ENCODE assay signal across 17 cellular contexts in genomic region chr6:108656834-108657233, GRCh38.
DNase-seq lines count a peak whose midpoint lies in the region; ATAC-seq, FAIRE-seq and TF ChIP-seq lines count a peak whose summit lies in the region.
"Had no signal": no experiment of that assay in that cellular context is flagged by ENCODE, and none has a peak within 500 bp of the region (broad histone marks: within the 10 kb centered on the region; RNA-seq: fewer than 3 reads in every experiment).

No MANE protein-coding gene starts in this region.

- H3K36me3 Mint-ChIP-seq in HFFc6 (ENCODE audit: low read depth) (0 out of 2 replicates have a peak, but pooled peaks cover 5% of the 10 kb centered on the region), brain (peaks cover 11% of the 10 kb centered on the region)
- H3K36me3 Mint-ChIP-seq in activated naive CD8-positive, alpha-beta T cell treated with anti-CD3 and anti-CD28 coated beads for 36 hours, result no peaks in the 10 kb centered on the region
- H3K36me3 Mint-ChIP-seq: activated CD8-positive, alpha-beta memory T cell treated with anti-CD3 and anti-CD28 coated beads, Interleukin-2, amount 10 ng/mL, durations not matched to agents 7 days and 5 days; activated naive CD4-positive, alpha-beta T cell treated with anti-CD3 and anti-CD28 coated beads, Interleukin-2, amount 10 ng/mL, durations not matched to agents 7 days and 5 days; stimulated activated effector memory CD8-positive, alpha-beta T cell treated with anti-CD3 and anti-CD28 coated beads, Interleukin-12 subunit alpha, Interleukin-12 subunit beta, amount 100 ng/mL, for 72 hours had no signal

- H3K9me3 ChIP-seq in lower lobe of right lung (no peaks in the 10 kb centered on the region), small intestine (ENCODE audit: control insufficient read depth, low read depth) (no peaks in the 10 kb centered on the region)
- H3K9me3 ChIP-seq: BLaER1 treated with 17β-estradiol and CSF1 and Interleukin-3, amounts not matched to agents 10 nM and 100 nM had no signal

- ATAC-seq in lower lobe of right lung (peak; percentile 31 to 56), HG03139 (IDR thresholded peaks at IDR 0.05; ENCODE audit: unreplicated experiment) (no peak)
- ATAC-seq: activated CD8-positive, alpha-beta memory T cell treated with anti-CD3 and anti-CD28 coated beads, Interleukin-2, amount 10 ng/mL, durations not matched to agents 7 days and 5 days; stimulated activated effector memory CD8-positive, alpha-beta T cell treated with anti-CD3 and anti-CD28 coated beads, Interleukin-12 subunit alpha, Interleukin-12 subunit beta, amount 100 ng/mL, for 72 hours had no signal

- intact Hi-C loops in lower lobe of right lung (cut with DNase I), result no loop called here

- FAIRE-seq in small intestine (lab: Jason Lieb, UNC), result no peak
- FAIRE-seq: G401.6, GM18507, kidney had no signal

- H3K4me3 ChIP-seq in lower lobe of right lung (peak overlapping the region; percentile 6), small intestine (ENCODE audit: low read depth in 1 of 2, low read length in 2 of 2) (no peak overlapping the region)
- H3K4me3 ChIP-seq: BLaER1 treated with 17β-estradiol and CSF1 and Interleukin-3, amounts not matched to agents 10 nM and 100 nM had no signal

- H3K36me3 ChIP-seq in lower lobe of right lung (no peaks in the 10 kb centered on the region), small intestine (ENCODE audit: control insufficient read depth in 2 of 2, insufficient read depth in 2 of 2, low read length in 2 of 2) (no peaks in the 10 kb centered on the region)

- H3K27me3 Mint-ChIP-seq in HFFc6 (ENCODE audit: insufficient read depth), result peaks cover 2% of the 10 kb centered on the region
- no peaks in the 10 kb centered on the region for H3K27me3 Mint-ChIP-seq in brain
- H3K27me3 Mint-ChIP-seq in activated naive CD8-positive, alpha-beta T cell treated with anti-CD3 and anti-CD28 coated beads for 36 hours, result no peaks in the 10 kb centered on the region
- H3K27me3 Mint-ChIP-seq: activated CD8-positive, alpha-beta memory T cell treated with anti-CD3 and anti-CD28 coated beads, Interleukin-2, amount 10 ng/mL, durations not matched to agents 7 days and 5 days; activated naive CD4-positive, alpha-beta T cell treated with anti-CD3 and anti-CD28 coated beads, Interleukin-2, amount 10 ng/mL, durations not matched to agents 7 days and 5 days had no signal

- WGBS in small intestine, 3 donors, result 17 to 49% (median 23%) methylated on average over 2 of the region's 2 CpGs

- H3K27ac Mint-ChIP-seq in HFFc6 (peak overlapping the region; percentile 79), brain (peak overlapping the region in 2 of 5 experiments; percentile 92 to 93)
- no peak overlapping the region for H3K27ac Mint-ChIP-seq in activated naive CD8-positive, alpha-beta T cell treated with anti-CD3 and anti-CD28 coated beads for 36 hours
- H3K27ac Mint-ChIP-seq: activated CD8-positive, alpha-beta memory T cell treated with anti-CD3 and anti-CD28 coated beads, Interleukin-2, amount 10 ng/mL, durations not matched to agents 7 days and 5 days; activated naive CD4-positive, alpha-beta T cell treated with anti-CD3 and anti-CD28 coated beads, Interleukin-2, amount 10 ng/mL, durations not matched to agents 7 days and 5 days; stimulated activated effector memory CD8-positive, alpha-beta T cell treated with anti-CD3 and anti-CD28 coated beads, Interleukin-12 subunit alpha, Interleukin-12 subunit beta, amount 100 ng/mL, for 72 hours had no signal

- no peaks in the 10 kb centered on the region for H3K9me3 Mint-ChIP-seq in HFFc6
- H3K9me3 Mint-ChIP-seq in brain, result no peaks in the 10 kb centered on the region
- H3K9me3 Mint-ChIP-seq in activated naive CD8-positive, alpha-beta T cell treated with anti-CD3 and anti-CD28 coated beads for 36 hours, result no peaks in the 10 kb centered on the region
- H3K9me3 Mint-ChIP-seq: activated naive CD4-positive, alpha-beta T cell treated with anti-CD3 and anti-CD28 coated beads, Interleukin-2, amount 10 ng/mL, durations not matched to agents 7 days and 5 days; stimulated activated effector memory CD8-positive, alpha-beta T cell treated with anti-CD3 and anti-CD28 coated beads, Interleukin-12 subunit alpha, Interleukin-12 subunit beta, amount 100 ng/mL, for 72 hours had no signal

- peak overlapping the region; percentile 80 for H3K27ac ChIP-seq in lower lobe of right lung
- H3K27ac ChIP-seq in small intestine (ENCODE audit: low read depth in 1 of 2, low read length in 1 of 2), result peak overlapping the region in 1 of 2 donors; percentile 66
- H3K27ac ChIP-seq: BLaER1 treated with 17β-estradiol and CSF1 and Interleukin-3, amounts not matched to agents 10 nM and 100 nM had no signal

- DNase-seq in HFFc6 (no peak), lower lobe of right lung (no peak), small intestine (peak; percentile 44), Kasumi-1 (lab: John Stamatoyannopoulos, UW) (no peak)
- no peak for DNase-seq in activated CD4-positive, alpha-beta T cell treated with anti-CD3 and anti-CD28 coated beads for 1 hour
- no peak for DNase-seq in activated naive CD8-positive, alpha-beta T cell treated with anti-CD3 and anti-CD28 coated beads for 36 hours
- DNase-seq: activated CD8-positive, alpha-beta memory T cell treated with anti-CD3 and anti-CD28 coated beads, Interleukin-2, amount 10 ng/mL, durations not matched to agents 7 days and 5 days; activated naive CD4-positive, alpha-beta T cell treated with anti-CD3 and anti-CD28 coated beads, Interleukin-2, amount 10 ng/mL, durations not matched to agents 7 days and 5 days; kidney; NCI-H1105; stimulated activated CD4-positive, alpha-beta T cell treated with anti-CD3 and anti-CD28 coated beads, Interleukin-2, amount 100 ng/mL, for 48 hours had no signal

- H3K4me3 Mint-ChIP-seq in HFFc6 (peak overlapping the region; percentile 71; the same call in 1 of the 2 replicates), brain (peak overlapping the region in 3 of 5 experiments; percentile 68 to 83 (median 71))
- no peak overlapping the region for H3K4me3 Mint-ChIP-seq in activated naive CD8-positive, alpha-beta T cell treated with anti-CD3 and anti-CD28 coated beads for 36 hours
- H3K4me3 Mint-ChIP-seq: activated CD8-positive, alpha-beta memory T cell treated with anti-CD3 and anti-CD28 coated beads, Interleukin-2, amount 10 ng/mL, durations not matched to agents 7 days and 5 days; activated naive CD4-positive, alpha-beta T cell treated with anti-CD3 and anti-CD28 coated beads, Interleukin-2, amount 10 ng/mL, durations not matched to agents 7 days and 5 days; stimulated activated effector memory CD8-positive, alpha-beta T cell treated with anti-CD3 and anti-CD28 coated beads, Interleukin-12 subunit alpha, Interleukin-12 subunit beta, amount 100 ng/mL, for 72 hours had no signal

- no peak for TF ChIP-seq CTCF in HFFc6 (IDR thresholded peaks at IDR 0.05)
- TF ChIP-seq CTCF in brain (conservative IDR thresholded peaks at IDR 0.05), result no peak
- no peak for TF ChIP-seq CTCF in lower lobe of right lung (IDR thresholded peaks at IDR 0.05)

- peaks cover 67% of the 10 kb centered on the region for H3K4me1 ChIP-seq in lower lobe of right lung
- peaks cover 0 to 32% of the 10 kb centered on the region in 2 donors for H3K4me1 ChIP-seq in small intestine (ENCODE audit: control insufficient read depth in 2 of 2, insufficient read depth in 1 of 2, low read depth in 1 of 2, low read length in 1 of 2)

- H3K27me3 ChIP-seq in lower lobe of right lung (ENCODE audit: low read depth) (no peaks in the 10 kb centered on the region), small intestine (ENCODE audit: control insufficient read depth in 2 of 2, insufficient read depth in 2 of 2, low read length in 2 of 2) (no peaks in the 10 kb centered on the region)
- H3K27me3 ChIP-seq: BLaER1 treated with 17β-estradiol and CSF1 and Interleukin-3, amounts not matched to agents 10 nM and 100 nM had no signal

- peaks cover 79% of the 10 kb centered on the region for H3K4me1 Mint-ChIP-seq in HFFc6 (ENCODE audit: low read depth)
- H3K4me1 Mint-ChIP-seq in brain, result peaks cover 84% of the 10 kb centered on the region
- H3K4me1 Mint-ChIP-seq in activated naive CD8-positive, alpha-beta T cell treated with anti-CD3 and anti-CD28 coated beads for 36 hours, result peaks cover 24% of the 10 kb centered on the region
